Comparison of ENCODE assay signal across 8 cellular contexts in genomic region chr4:8402640-8403039, GRCh38. TPM values are rescaled to one million over a fixed set of nuclear protein-coding genes. Genes with fewer than 3 reads are reported as not detected.
DNase-seq lines count a peak whose midpoint lies in the region; ATAC-seq, FAIRE-seq and TF ChIP-seq lines count a peak whose summit lies in the region.
"Had no signal": no experiment of that assay in that cellular context is flagged by ENCODE, and none has a peak within 500 bp of the region (broad histone marks: within the 10 kb centered on the region; RNA-seq: fewer than 3 reads in every experiment).

No MANE protein-coding gene starts in this region.

- BruUV-seq in endothelial cell of umbilical vein (replicated peaks; lab: Mats Ljungman, UMichigan): no TSS peak

- H3K36me3 ChIP-seq in endothelial cell of umbilical vein (ENCODE audit: control insufficient read depth in 2 of 2, extremely low read depth in 1 of 2, insufficient read depth in 2 of 2, low read length in 2 of 2): peaks cover 0 to 12% of the 10 kb centered on the region in 2 experiments
- H3K36me3 ChIP-seq in parathyroid adenoma (ENCODE audit: control insufficient read depth, insufficient read depth, low read length): no peaks in the 10 kb centered on the region
- peaks cover 30% of the 10 kb centered on the region for H3K36me3 ChIP-seq in upper lobe of right lung

- H3K27ac ChIP-seq in RWPE1: peak overlapping the region; percentile 45
- peak overlapping the region; percentile 26 for H3K27ac ChIP-seq in endothelial cell of umbilical vein (ENCODE audit: insufficient read depth, low read depth, low read length)
- H3K27ac ChIP-seq in parathyroid adenoma: peak overlapping the region; percentile 36
- peak overlapping the region; percentile 30 for H3K27ac ChIP-seq in upper lobe of right lung

- no peaks in the 10 kb centered on the region for H3K79me2 ChIP-seq in endothelial cell of umbilical vein (ENCODE audit: control insufficient read depth, insufficient read depth, low read length)
- H3K79me2 ChIP-seq in parathyroid adenoma: no peaks in the 10 kb centered on the region

- dilution Hi-C loops in endothelial cell of umbilical vein (cut with MboI; ENCODE audit: extremely low pct_ligation_motif_present, low sequenced_read_pairs): no loop called here

- intact Hi-C loops in endothelial cell of umbilical vein (cut with micrococcal nuclease): loop anchor here (1.0 to 2.0 kb wide), 5 partner anchors 9 to 226 kb away; no protein-coding TSS in a partner anchor
- intact Hi-C loops in upper lobe of right lung (cut with DNase I): no loop called here

- no peak for TF ChIP-seq POLR2A in endothelial cell of umbilical vein (IDR thresholded peaks at IDR 0.05; ENCODE audit: low read depth, low read length)

- POLR2A ChIA-PET in RWPE1 (lab: Yijun Ruan, JAX; ENCODE audit: low non-redundant PET): no interaction called here
- POLR2A ChIA-PET in endothelial cell of umbilical vein (lab: Charles Lee): interaction anchor here (0.8 to 1.5 kb wide), 2 partner anchors 133 to 158 kb away, joined by 3 read pairs; partner anchors contain the start of gene HTRA3

- ATAC-seq in upper lobe of right lung: peak; percentile 28

- H3K9me3 ChIP-seq in endothelial cell of umbilical vein (replicated peaks; ENCODE audit: control insufficient read depth, insufficient read depth, low read length) (no peaks in the 10 kb centered on the region), parathyroid adenoma (ENCODE audit: control insufficient read depth, low read length) (no peaks in the 10 kb centered on the region), upper lobe of right lung (no peaks in the 10 kb centered on the region)
- H3K9me3 ChIP-seq: adrenal gland had no signal

- H3K27me3 ChIP-seq in endothelial cell of umbilical vein (ENCODE audit: control insufficient read depth in 2 of 2, insufficient read depth in 2 of 2, low read length in 2 of 2) (no peaks in the 10 kb centered on the region), parathyroid adenoma (ENCODE audit: control insufficient read depth, insufficient read depth, low read length) (no peaks in the 10 kb centered on the region), upper lobe of right lung (no peaks in the 10 kb centered on the region)
- H3K27me3 ChIP-seq: adrenal gland had no signal

- no peaks in the 10 kb centered on the region for H4K20me1 ChIP-seq in endothelial cell of umbilical vein (replicated peaks; ENCODE audit: control insufficient read depth, extremely low read depth, insufficient read depth, low read length)

- H3K9me1 ChIP-seq in endothelial cell of umbilical vein (replicated peaks; ENCODE audit: control insufficient read depth, extremely low read depth, insufficient read depth, low read length): no peaks in the 10 kb centered on the region

- H3K4me3 ChIP-seq in endothelial cell of umbilical vein (replicated peaks in 1 of 3; ENCODE audit: insufficient read depth in 1 of 3, low read depth in 1 of 3, low read length in 3 of 3) (no peak overlapping the region), parathyroid adenoma (ENCODE audit: low read depth, low read length) (no peak overlapping the region), upper lobe of right lung (no peak overlapping the region)
- H3K4me3 ChIP-seq: adrenal gland had no signal

- no peak overlapping the region for H2AFZ ChIP-seq in endothelial cell of umbilical vein (ENCODE audit: low read depth, low read length)
- no peak overlapping the region for H2AFZ ChIP-seq in parathyroid adenoma

- peak overlapping the region; percentile 57 for H3K4me2 ChIP-seq in endothelial cell of umbilical vein (ENCODE audit: insufficient read depth, low read length)
- H3K4me2 ChIP-seq in parathyroid adenoma (ENCODE audit: low read length): no peak overlapping the region

- H3K4me1 ChIP-seq in endothelial cell of umbilical vein (ENCODE audit: control insufficient read depth, extremely low read depth, insufficient read depth, low read length): peaks cover 11% of the 10 kb centered on the region
- no peaks in the 10 kb centered on the region for H3K4me1 ChIP-seq in parathyroid adenoma
- peaks cover 12% of the 10 kb centered on the region for H3K4me1 ChIP-seq in upper lobe of right lung

- no peak for TF ChIP-seq CTCF in RWPE1 (conservative IDR thresholded peaks at IDR 0.05; ENCODE audit: low read depth)
- no peak for TF ChIP-seq CTCF in endothelial cell of umbilical vein (IDR thresholded peaks at IDR 0.05; ENCODE audit: extremely low read depth in 1 of 2, insufficient read depth in 1 of 2, low read depth in 1 of 2, low read length in 2 of 2)
- TF ChIP-seq CTCF in parathyroid adenoma (IDR thresholded peaks at IDR 0.05): no peak
- TF ChIP-seq CTCF in upper lobe of right lung (IDR thresholded peaks at IDR 0.05): no peak

- no peak for DNase-seq in RWPE1 (ENCODE audit: low spot score)
- peak; percentile 62 for DNase-seq in endothelial cell of umbilical vein (ENCODE audit: low read depth, low spot score)
- DNase-seq in upper lobe of right lung: no peak
- DNase-seq in ureter (ENCODE audit: low spot score): no peak
- no peak for DNase-seq in mesenteric fat pad (ENCODE audit: low spot score)
- no peak for DNase-seq in DMS53 (lab: John Stamatoyannopoulos, UW)

- CTCF ChIA-PET in RWPE1 (lab: Yijun Ruan, JAX) (interaction anchor here (0.6 to 2.6 kb wide), 5 partner anchors 136 to 464 kb away, joined by 3 to 16 read pairs (median 9); no protein-coding TSS in a partner anchor), endothelial cell of umbilical vein (lab: Charles Lee) (interaction anchor here (0.6 to 6.7 kb wide), 35 partner anchors 8 to 245 kb away, joined by 3 to 242 read pairs (median 6); partner anchors contain the start of gene HTRA3)

- peak; percentile 72 for FAIRE-seq in endothelial cell of umbilical vein (lab: Jason Lieb, UNC)

- H3K9ac ChIP-seq in endothelial cell of umbilical vein (replicated peaks; ENCODE audit: extremely low read depth, insufficient read depth, low read length): no peak overlapping the region
- no peak overlapping the region for H3K9ac ChIP-seq in parathyroid adenoma

TF ChIP-seq in endothelial cell of umbilical vein, 7 proteins besides CTCF, POLR2A, EP300 and RAD21:
- no peak for TF ChIP-seq JUN (IDR thresholded peaks at IDR 0.05; ENCODE audit: borderline replicate concordance, insufficient read depth, insufficient read length, low read depth)
- TF ChIP-seq EZH2 (IDR thresholded peaks at IDR 0.05; ENCODE audit: borderline replicate concordance, low read depth, low read length, severe bottlenecking): no peak
- no peak for TF ChIP-seq MYC (IDR thresholded peaks at IDR 0.05; ENCODE audit: low read depth, low read length)
- no peak for TF ChIP-seq MAX (IDR thresholded peaks at IDR 0.05; ENCODE audit: insufficient read depth, insufficient read length)
- TF ChIP-seq POLR2AphosphoS5 (IDR thresholded peaks at IDR 0.05; ENCODE audit: insufficient read depth, low read depth, low read length): no peak
- TF ChIP-seq FOS (IDR thresholded peaks at IDR 0.05; ENCODE audit: borderline replicate concordance, insufficient read depth, low read length): no peak
- no peak for TF ChIP-seq GATA2 (IDR thresholded peaks at IDR 0.05; ENCODE audit: insufficient read depth, insufficient read length, low read depth, low read length)

RNA-seq across cellular contexts. Expression of gene ACOX3, which starts 37.9 kb away (rescaled TPM):
- total RNA-seq in endothelial cell of umbilical vein: 25.6 and 26.3 TPM in 2 replicates
- 10.6 and 13.0 TPM in 2 replicates for polyA plus RNA-seq in endothelial cell of umbilical vein
- polyA plus RNA-seq in endothelial cell of umbilical vein (2011; cell fraction: cytosol; rRNA removed): 10.6 and 11.2 TPM in 2 replicates
- polyA plus RNA-seq in endothelial cell of umbilical vein (2011; cell fraction: nucleus; rRNA removed): 28.3 and 29.2 TPM in 2 replicates
- 22.9 and 25.7 TPM in 2 replicates for polyA plus RNA-seq in endothelial cell of umbilical vein (2012)
- polyA minus RNA-seq in endothelial cell of umbilical vein: 10.0 and 11.8 TPM in 2 replicates
- polyA minus RNA-seq in endothelial cell of umbilical vein (2011; cell fraction: cytosol; rRNA and poly(A)+ RNA removed): 1.1 TPM
- polyA minus RNA-seq in endothelial cell of umbilical vein (2011; cell fraction: nucleus; rRNA and poly(A)+ RNA removed): 15.6 and 18.8 TPM in 2 replicates
- 21.6 TPM for total RNA-seq in upper lobe of right lung
- total RNA-seq in ureter: 49.5 TPM
- 29.1 TPM for total RNA-seq in mesenteric fat pad

RNA-seq across cellular contexts. Expression of gene TRMT44, which starts 37.9 kb away (rescaled TPM):
- 17.3 and 20.7 TPM in 2 replicates for total RNA-seq in endothelial cell of umbilical vein
- 10.4 and 10.6 TPM in 2 replicates for polyA plus RNA-seq in endothelial cell of umbilical vein
- polyA plus RNA-seq in endothelial cell of umbilical vein (2011; cell fraction: cytosol; rRNA removed): 6.7 and 9.2 TPM in 2 replicates
- polyA plus RNA-seq in endothelial cell of umbilical vein (2011; cell fraction: nucleus; rRNA removed): 29.7 and 32.7 TPM in 2 replicates
- 8.9 and 9.1 TPM in 2 replicates for polyA plus RNA-seq in endothelial cell of umbilical vein (2012)
- 14.2 and 14.3 TPM in 2 replicates for polyA minus RNA-seq in endothelial cell of umbilical vein
- polyA minus RNA-seq in endothelial cell of umbilical vein (2011; cell fraction: cytosol; rRNA and poly(A)+ RNA removed): 10.4 TPM
- polyA minus RNA-seq in endothelial cell of umbilical vein (2011; cell fraction: nucleus; rRNA and poly(A)+ RNA removed): 22.2 and 37.1 TPM in 2 replicates
- 24.2 TPM for total RNA-seq in upper lobe of right lung
- total RNA-seq in ureter: 29.5 TPM
- 23.3 TPM for total RNA-seq in mesenteric fat pad
